In the genomic region with DNA sequence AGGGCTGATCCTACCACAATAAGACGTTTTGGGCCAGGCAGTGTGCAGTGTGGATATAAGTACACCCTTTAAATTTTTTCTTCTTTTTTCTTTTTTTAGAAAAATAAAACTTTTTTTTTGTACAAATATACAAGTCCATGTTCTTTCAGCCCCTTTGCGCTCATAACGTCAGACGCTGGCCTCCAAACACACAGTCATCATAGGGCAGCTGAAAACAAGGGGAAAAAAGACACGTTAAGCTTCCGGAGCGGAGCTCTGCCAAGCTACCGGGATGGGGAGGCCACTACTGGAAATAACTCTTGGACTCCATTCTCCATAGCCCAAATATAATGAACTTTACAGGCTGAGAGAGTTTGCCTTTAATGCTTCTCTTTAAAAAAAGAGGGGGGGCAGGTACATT, we compare ENCODE assay signal across 9 cellular contexts. TPM values are rescaled to one million over a fixed set of nuclear protein-coding genes. Genes with fewer than 3 reads are reported as not detected.
DNase-seq lines count a peak whose midpoint lies in the region; ATAC-seq, FAIRE-seq and TF ChIP-seq lines count a peak whose summit lies in the region.
"Had no signal": no experiment of that assay in that cellular context is flagged by ENCODE, and none has a peak within 500 bp of the region (broad histone marks: within the 10 kb centered on the region; RNA-seq: fewer than 3 reads in every experiment).

No MANE protein-coding gene starts in this region.

- H3K4me3 ChIP-seq in bronchial epithelial cell (ENCODE audit: low read depth, low read length) = peak overlapping the region; percentile 94
- peak overlapping the region; percentile 93 for H3K4me3 ChIP-seq in lower lobe of right lung
- H3K4me3 ChIP-seq in thymus (ENCODE audit: low read length) = peak overlapping the region; percentile 61
- no peak overlapping the region for H3K4me3 ChIP-seq in mucosa of descending colon

- ATAC-seq in activated CD4-positive, alpha-beta T cell treated with anti-CD3 and anti-CD28 coated beads for 36 hours = no peak
- no peak for ATAC-seq in lower lobe of right lung
- no peak for ATAC-seq in mucosa of descending colon

- peaks cover 23% of the 10 kb centered on the region for H3K36me3 ChIP-seq in bronchial epithelial cell (ENCODE audit: control insufficient read depth, insufficient read depth, low read length)
- peaks cover 47% of the 10 kb centered on the region for H3K36me3 ChIP-seq in lower lobe of right lung
- peaks cover 27% of the 10 kb centered on the region for H3K36me3 ChIP-seq in thymus (ENCODE audit: control insufficient read depth, insufficient read depth)
- peaks cover 6% of the 10 kb centered on the region for H3K36me3 ChIP-seq in mucosa of descending colon (ENCODE audit: low read depth)

- TF ChIP-seq CTCF in bronchial epithelial cell (IDR thresholded peaks at IDR 0.05; ENCODE audit: insufficient read depth, low read length, severe bottlenecking) (no peak), lower lobe of right lung (IDR thresholded peaks at IDR 0.05) (no peak), mucosa of descending colon (IDR thresholded peaks at IDR 0.05) (no peak)

- peak overlapping the region; percentile 100 for H3K27ac ChIP-seq in lower lobe of right lung
- H3K27ac ChIP-seq in thymus (ENCODE audit: low read depth) = no peak overlapping the region

- POLR2A ChIA-PET in activated CD4-positive, alpha-beta T cell treated with anti-CD3 and anti-CD28 coated beads for 36 hours (lab: Charles Lee) = interaction anchor here (0.6 to 7.7 kb wide), 16 partner anchors 9 to 356 kb away, joined by 3 to 210 read pairs (median 10); a partner anchor contains a TSS

- no peak for FAIRE-seq in bronchial epithelial cell (lab: Jason Lieb, UNC)
- FAIRE-seq: A204.1 had no signal

- H3K27me3 ChIP-seq in bronchial epithelial cell (ENCODE audit: control insufficient read depth, insufficient read depth, low read length) = no peaks in the 10 kb centered on the region
- H3K27me3 ChIP-seq in lower lobe of right lung (ENCODE audit: low read depth) = no peaks in the 10 kb centered on the region
- H3K27me3 ChIP-seq in thymus (ENCODE audit: control insufficient read depth, insufficient read depth) = no peaks in the 10 kb centered on the region

- peak overlapping the region; percentile 99 for H3K4me3 Mint-ChIP-seq in activated CD4-positive, alpha-beta T cell treated with anti-CD3 and anti-CD28 coated beads for 36 hours

- H3K36me3 Mint-ChIP-seq in activated CD4-positive, alpha-beta T cell treated with anti-CD3 and anti-CD28 coated beads for 36 hours (ENCODE audit: low read depth) = peaks cover 52% of the 10 kb centered on the region

- whole genome bisulfite sequencing in thymus = 59% methylated on average over 8 of the region's 8 CpGs

- intact Hi-C loops in activated CD4-positive, alpha-beta T cell treated with anti-CD3 and anti-CD28 coated beads for 36 hours (cut with DNase I, micrococcal nuclease) = loop anchor here (1.0 to 10.0 kb wide), 3 partner anchors 37 to 865 kb away; a partner anchor contains a TSS
- intact Hi-C loops in lower lobe of right lung (cut with DNase I) (loop anchor here (5.0 to 10.0 kb wide), 2 partner anchors 60 to 187 kb away; no protein-coding TSS in a partner anchor), mucosa of descending colon (cut with DNase I, micrococcal nuclease) (loop anchor here (5.0 to 10.0 kb wide), 4 partner anchors 60 to 117 kb away; a partner anchor contains a TSS)

- DNase-seq in activated CD4-positive, alpha-beta T cell treated with anti-CD3 and anti-CD28 coated beads for 36 hours = no peak
- DNase-seq in activated CD4-positive, alpha-beta T cell treated with anti-CD3 and anti-CD28 coated beads, Interleukin-2, amount 50 U/mL, for 4 hours = no peak
- DNase-seq in bronchial epithelial cell (ENCODE audit: low read depth) (no peak), lower lobe of right lung (no peak), HK-2 (ENCODE audit: unreplicated experiment) (no peak), DMS153 (lab: John Stamatoyannopoulos, UW) (no peak), mucosa of descending colon (no peak)

- H3K27me3 Mint-ChIP-seq in activated CD4-positive, alpha-beta T cell treated with anti-CD3 and anti-CD28 coated beads for 36 hours = no peaks in the 10 kb centered on the region

- peak overlapping the region; percentile 98 for H3K27ac Mint-ChIP-seq in activated CD4-positive, alpha-beta T cell treated with anti-CD3 and anti-CD28 coated beads for 36 hours

- H3K4me1 ChIP-seq in lower lobe of right lung (peaks cover 74% of the 10 kb centered on the region), thymus (ENCODE audit: control insufficient read depth, insufficient read depth, low read length) (peaks cover 16% of the 10 kb centered on the region), mucosa of descending colon (ENCODE audit: low read depth) (peaks cover 40% of the 10 kb centered on the region)

- H3K9me3 ChIP-seq in lower lobe of right lung = no peaks in the 10 kb centered on the region
- no peaks in the 10 kb centered on the region for H3K9me3 ChIP-seq in thymus (ENCODE audit: control insufficient read depth)
- H3K9me3 ChIP-seq in mucosa of descending colon = no peaks in the 10 kb centered on the region

- CTCF ChIA-PET in activated CD4-positive, alpha-beta T cell treated with anti-CD3 and anti-CD28 coated beads for 36 hours (lab: Charles Lee) = interaction anchor here (1.0 to 7.3 kb wide), 5 partner anchors 14 to 172 kb away, joined by 3 to 77 read pairs (median 4); no protein-coding TSS in a partner anchor

- H3K4me1 Mint-ChIP-seq in activated CD4-positive, alpha-beta T cell treated with anti-CD3 and anti-CD28 coated beads for 36 hours = peaks cover 52% of the 10 kb centered on the region

- H3K9me3 Mint-ChIP-seq in activated CD4-positive, alpha-beta T cell treated with anti-CD3 and anti-CD28 coated beads for 36 hours (ENCODE audit: low read depth) = no peaks in the 10 kb centered on the region

RNA-seq across cellular contexts. Expression of a gene that starts 2.7 kb away (rescaled TPM):
- total RNA-seq in activated CD4-positive, alpha-beta T cell treated with anti-CD3 and anti-CD28 coated beads for 36 hours = 100 to 1,000 TPM; 264 to 298 TPM
- 60.6 and 73.7 TPM in 2 replicates for total RNA-seq in bronchial epithelial cell
- 331 TPM for total RNA-seq in lower lobe of right lung
- 241 TPM for polyA plus RNA-seq in thymus
- 100 to 1,000 TPM; 134 to 180 (median 153) TPM for total RNA-seq in mucosa of descending colon
